In genomic region chr11:72079776-72080325, GRCh38 we compare ENCODE assay signal across 8 cellular contexts. TPM values are rescaled to one million over a fixed set of nuclear protein-coding genes. Genes with fewer than 3 reads are reported as not detected.
DNase-seq lines count a peak whose midpoint lies in the region; ATAC-seq, FAIRE-seq and TF ChIP-seq lines count a peak whose summit lies in the region.

No MANE protein-coding gene starts in this region.

- no peaks in the 10 kb centered on the region for H3K27me3 Mint-ChIP-seq in osteocyte (ENCODE audit: unreplicated experiment)

- H3K9me3 Mint-ChIP-seq in osteocyte (ENCODE audit: unreplicated experiment), result no peaks in the 10 kb centered on the region

- DNase-seq in GM19239 (ENCODE audit: insufficient read length, low spot score), result no peak
- peak in 3 of 5 experiments; percentile 22 to 69 (median 41) for DNase-seq in T-helper 2 cell
- DNase-seq in fibroblast of pulmonary artery (ENCODE audit: low read depth), result no peak
- DNase-seq in osteocyte (ENCODE audit: extremely low spot score, unreplicated experiment), result no peak
- DNase-seq in stimulated activated CD4-positive, alpha-beta T cell treated with anti-CD3 and anti-CD28 coated beads, Interleukin-2, amount 100 ng/mL, for 24 hours, result no peak

- ATAC-seq in HG03571 (IDR thresholded peaks at IDR 0.05; ENCODE audit: unreplicated experiment) (no peak), GM21390 (IDR thresholded peaks at IDR 0.05; ENCODE audit: unreplicated experiment) (no peak)

- H3K4me3 Mint-ChIP-seq in osteocyte (ENCODE audit: unreplicated experiment), result peak overlapping the region; percentile 88

- H3K36me3 Mint-ChIP-seq in osteocyte (ENCODE audit: unreplicated experiment), result peaks cover 4% of the 10 kb centered on the region

- peak overlapping the region; percentile 62 for H3K4me3 ChIP-seq in fibroblast of pulmonary artery (replicated peaks; ENCODE audit: low read depth, low read length)

- peaks cover 30% of the 10 kb centered on the region for H3K4me1 Mint-ChIP-seq in osteocyte (ENCODE audit: unreplicated experiment)

- TF ChIP-seq CTCF in 22Rv1 (IDR thresholded peaks at IDR 0.05) (no peak), fibroblast of pulmonary artery (IDR thresholded peaks at IDR 0.05; ENCODE audit: low read length, missing control alignments) (no peak), osteocyte (IDR thresholded peaks at IDR 0.05) (no peak)

- H3K27ac Mint-ChIP-seq in osteocyte (ENCODE audit: unreplicated experiment), result peak overlapping the region; percentile 99

- peak overlapping the region; percentile 96 for H3K27ac ChIP-seq in 22Rv1

- peak; percentile 40 for FAIRE-seq in GM19239 (lab: Jason Lieb, UNC)

RNA-seq across cellular contexts. Expression of gene NUMA1, which starts 0.5 kb away (rescaled TPM):
- 238 and 247 TPM in 2 replicates for total RNA-seq in osteocyte

RNA-seq across cellular contexts. Expression of gene LRRC51, which starts 0.8 kb away (rescaled TPM):
- total RNA-seq in osteocyte, result 9.1 and 10.9 TPM in 2 replicates

RNA-seq across cellular contexts. Expression of gene LAMTOR1, which starts 23.2 kb away (rescaled TPM):
- 95.4 and 96.8 TPM in 2 replicates for total RNA-seq in osteocyte

RNA-seq across cellular contexts. Expression of gene TOMT, which starts 25.9 kb away (rescaled TPM):
- not detected in 2 replicates for total RNA-seq in osteocyte

RNA-seq across cellular contexts. Expression of gene ANAPC15, which starts 32.6 kb away (rescaled TPM):
- total RNA-seq in osteocyte, result 32.1 and 32.3 TPM in 2 replicates

Comparison
In these comparisons a context has a peak if more than half of its experiments do, and no peak if none do; other contexts are left out.
1. DNase-seq: peak in T-helper 2 cell (3 of 5); none in GM19239 (single experiment), fibroblast of pulmonary artery (single experiment), osteocyte (single experiment) and stimulated activated CD4-positive, alpha-beta T cell treated with anti-CD3 and anti-CD28 coated beads, Interleukin-2, amount 100 ng/mL, for 24 hours (0 of 2).